12 cellular contexts compared by ENCODE assay signal in the genomic region with DNA sequence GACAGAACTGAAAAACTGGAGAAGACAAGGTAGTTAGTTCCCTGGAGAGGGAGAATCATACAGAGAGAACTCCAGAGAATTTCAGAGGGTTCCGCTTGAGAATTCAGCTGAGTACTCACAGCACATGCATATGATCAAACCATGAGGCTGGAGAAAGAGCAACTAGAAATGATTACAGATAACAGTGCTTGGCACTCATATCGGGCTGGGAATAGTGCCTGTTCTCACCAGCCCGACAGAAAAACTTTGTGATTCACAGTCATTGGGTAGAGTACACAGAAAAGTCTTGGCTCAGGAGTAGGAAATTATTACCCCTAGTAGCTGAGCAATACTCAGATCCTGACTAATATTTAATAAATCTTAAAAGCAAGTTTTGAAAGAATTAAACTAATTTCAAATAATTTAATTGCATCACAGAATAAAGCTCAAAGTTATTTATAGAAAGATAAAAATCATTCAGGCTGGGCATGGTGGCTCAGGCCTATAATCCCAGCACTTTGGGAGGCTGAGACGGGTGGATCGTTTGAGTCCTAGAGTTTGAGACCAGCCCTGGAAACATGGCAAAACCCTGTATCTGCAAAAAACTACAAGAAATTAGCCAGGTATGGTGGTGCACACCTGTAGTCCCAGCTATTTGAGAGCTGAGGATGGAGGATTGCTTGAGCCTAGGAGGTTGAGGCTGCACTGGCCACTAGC. TPM values are rescaled to one million over a fixed set of nuclear protein-coding genes. Genes with fewer than 3 reads are reported as not detected.
A peak's percentile ranks its signal among the peaks of the same experiment; 100 is the strongest.
DNase-seq lines count a peak whose midpoint lies in the region; ATAC-seq, FAIRE-seq and TF ChIP-seq lines count a peak whose summit lies in the region.
"Had no signal": no experiment of that assay in that cellular context is flagged by ENCODE, and none has a peak within 500 bp of the region (broad histone marks: within the 10 kb centered on the region; RNA-seq: fewer than 3 reads in every experiment).

No MANE protein-coding gene starts in this region.

- no peak for TF ChIP-seq CTCF in cardiac fibroblast (IDR thresholded peaks at IDR 0.05; ENCODE audit: low read depth, low read length)
- TF ChIP-seq CTCF in keratinocyte (optimal IDR thresholded peaks at IDR 0.05 in 1 of 3, IDR thresholded peaks at IDR 0.05 in 1 of 3, conservative IDR thresholded peaks at IDR 0.05 in 1 of 3; ENCODE audit: extremely low read depth in 1 of 3, insufficient read depth in 2 of 3, low read length in 3 of 3): no peak

- 0 out of 2 replicates have a peak, but pooled peaks cover under 1% of the 10 kb centered on the region for H3K9me2 ChIP-seq in Karpas-422 (replicated peaks; ENCODE audit: insufficient read depth, low read length)

- H3K4me2 ChIP-seq in Karpas-422 (ENCODE audit: low read depth, low read length, poor library complexity, severe bottlenecking) (no peak overlapping the region), keratinocyte (ENCODE audit: control insufficient read depth, extremely low read depth, insufficient read depth, low read depth, low read length) (peak overlapping the region; percentile 78)

- FAIRE-seq in keratinocyte (lab: Jason Lieb, UNC): no peak
- FAIRE-seq: kidney had no signal

- dilution Hi-C loops in keratinocyte (cut with MboI; ENCODE audit: extremely low pct_ligation_motif_present, low sequenced_read_pairs): no loop called here

- H3K4me1 ChIP-seq in Karpas-422 (ENCODE audit: low read length) (no peaks in the 10 kb centered on the region; the same call in 1 of the 2 replicates), keratinocyte (ENCODE audit: control insufficient read depth, extremely low read depth, insufficient read depth, low read length) (peaks cover 11% of the 10 kb centered on the region), subcutaneous abdominal adipose tissue (ENCODE audit: control insufficient read depth in 5 of 5, insufficient read depth in 5 of 5, low read length in 5 of 5) (peaks cover 3 to 15% (median 10%) of the 10 kb centered on the region in 5 donors)

- H3K9ac ChIP-seq in Karpas-422 (ENCODE audit: low read length): no peak overlapping the region
- H3K9ac ChIP-seq in keratinocyte (ENCODE audit: control insufficient read depth, extremely low read depth, insufficient read depth, low read length): peak overlapping the region; percentile 39
- peak overlapping the region; percentile 37 to 59 (median 42) for H3K9ac ChIP-seq in subcutaneous abdominal adipose tissue (ENCODE audit: low read length in 5 of 5)

- no peaks in the 10 kb centered on the region for H3K9me1 ChIP-seq in keratinocyte (ENCODE audit: control insufficient read depth, extremely low read depth, insufficient read depth, low read length)

- H3K79me2 ChIP-seq in Karpas-422 (ENCODE audit: low read length): no peaks in the 10 kb centered on the region; the same call in 1 of the 2 replicates
- no peaks in the 10 kb centered on the region for H3K79me2 ChIP-seq in keratinocyte (ENCODE audit: control insufficient read depth, insufficient read depth, low read length)

- H3K27ac ChIP-seq in Karpas-422 (ENCODE audit: low read length): no peak overlapping the region
- peak overlapping the region; percentile 45 for H3K27ac ChIP-seq in keratinocyte (ENCODE audit: control insufficient read depth, insufficient read depth, low read length)
- peak overlapping the region; percentile 77 for H3K27ac ChIP-seq in subcutaneous abdominal adipose tissue (ENCODE audit: low read depth, low read length)

- H4K20me1 ChIP-seq in Karpas-422 (ENCODE audit: insufficient read depth, low read depth, low read length) (0 out of 2 replicates have a peak, but pooled peaks cover 6% of the 10 kb centered on the region), keratinocyte (ENCODE audit: control insufficient read depth, extremely low read depth, insufficient read depth, low read length) (no peaks in the 10 kb centered on the region)

- H3K27me3 ChIP-seq in Karpas-422 (ENCODE audit: low read length) (no peaks in the 10 kb centered on the region), keratinocyte (ENCODE audit: control insufficient read depth, extremely low read depth, insufficient read depth, low read length) (no peaks in the 10 kb centered on the region), subcutaneous abdominal adipose tissue (ENCODE audit: control insufficient read depth in 5 of 5, insufficient read depth in 4 of 5, low read length in 5 of 5) (no peaks in the 10 kb centered on the region)

- H2AFZ ChIP-seq in Karpas-422 (ENCODE audit: low read length): no peak overlapping the region
- H2AFZ ChIP-seq in keratinocyte (ENCODE audit: control insufficient read depth, low read length): peak overlapping the region; percentile 79

- H3K4me3 ChIP-seq in Karpas-422 (ENCODE audit: low read length): no peak overlapping the region
- H3K4me3 ChIP-seq in cardiac fibroblast (replicated peaks in 1 of 2; ENCODE audit: low read depth in 2 of 2, low read length in 2 of 2): no peak overlapping the region
- peak overlapping the region in 2 of 3 experiments; percentile 28 to 31 for H3K4me3 ChIP-seq in keratinocyte (ENCODE audit: control insufficient read depth in 2 of 3, extremely low read depth in 1 of 3, insufficient read depth in 2 of 3, low read depth in 1 of 3, low read length in 3 of 3)
- peak overlapping the region in 1 of 5 donors; percentile 21 for H3K4me3 ChIP-seq in subcutaneous abdominal adipose tissue (ENCODE audit: low read depth in 1 of 5, low read length in 5 of 5)

- DNase-seq in Karpas-422: peak; percentile 16
- peak; percentile 72 to 83 for DNase-seq in cardiac fibroblast (ENCODE audit: low read depth in 2 of 2)
- DNase-seq in keratinocyte (ENCODE audit: low read depth, low spot score): no peak
- DNase-seq in SKM-1 (lab: John Stamatoyannopoulos, UW; ENCODE audit: unreplicated experiment): no peak
- DNase-seq in NCI-H2029 (lab: John Stamatoyannopoulos, UW): no peak
- DNase-seq in SHP77 (lab: John Stamatoyannopoulos, UW): no peak
- DNase-seq: activated CD4-positive, alpha-beta T cell treated with anti-CD3 and anti-CD28 coated beads for 36 hours; activated gamma-delta T cell; DND-41; kidney had no signal

- H3K36me3 ChIP-seq in Karpas-422 (ENCODE audit: insufficient read depth, low read length) (no peaks in the 10 kb centered on the region), keratinocyte (ENCODE audit: control insufficient read depth in 2 of 2, extremely low read depth in 1 of 2, insufficient read depth in 2 of 2, low read length in 2 of 2) (no peaks in the 10 kb centered on the region), subcutaneous abdominal adipose tissue (ENCODE audit: control insufficient read depth in 5 of 5, insufficient read depth in 5 of 5, low read length in 5 of 5) (no peaks in the 10 kb centered on the region)

- H3K9me3 ChIP-seq in Karpas-422 (ENCODE audit: low read length) (no peaks in the 10 kb centered on the region), keratinocyte (ENCODE audit: control insufficient read depth, low read depth, low read length) (no peaks in the 10 kb centered on the region), subcutaneous abdominal adipose tissue (ENCODE audit: control insufficient read depth in 5 of 5, low read length in 5 of 5) (no peaks in the 10 kb centered on the region)

- ATAC-seq in HG03469 (IDR thresholded peaks at IDR 0.05; ENCODE audit: unreplicated experiment): no peak
- ATAC-seq: activated CD4-positive, alpha-beta T cell treated with anti-CD3 and anti-CD28 coated beads for 36 hours had no signal

RNA-seq across cellular contexts. Expression of gene WDPCP, which starts 6.9 kb away (rescaled TPM):
- 15.3 and 20.8 TPM in 2 replicates for total RNA-seq in Karpas-422 (2014; rRNA removed; shearing (Covaris generic); ENCODE audit: low replicate concordance)
- polyA plus RNA-seq in keratinocyte: 2.4 to 2.9 TPM (median 2.7 TPM) in 3 replicates
- polyA plus RNA-seq in keratinocyte (2011; ENCODE audit: low read depth): 2.0 TPM
- polyA plus RNA-seq in keratinocyte (2011; cell fraction: cytosol; rRNA removed): 1.8 and 2.5 TPM in 2 replicates
- 3.8 and 5.5 TPM in 2 replicates for polyA plus RNA-seq in keratinocyte (2011; cell fraction: nucleus; rRNA removed)
- 1.9 TPM in 2 replicates for polyA plus RNA-seq in keratinocyte (2012; ENCODE audit: low replicate concordance)
- polyA minus RNA-seq in keratinocyte: 2.4 to 10.8 TPM (median 7.2 TPM) in 3 replicates
- 3.5 TPM for polyA minus RNA-seq in keratinocyte (2011; cell fraction: cytosol; rRNA and poly(A)+ RNA removed)
- 11.1 and 21.6 TPM in 2 replicates for polyA minus RNA-seq in keratinocyte (2011; cell fraction: nucleus; rRNA and poly(A)+ RNA removed)

RNA-seq across cellular contexts. Expression of gene MDH1, which starts 7.3 kb away (rescaled TPM):
- 141 and 208 TPM in 2 replicates for total RNA-seq in Karpas-422 (2014; rRNA removed; shearing (Covaris generic); ENCODE audit: low replicate concordance)
- polyA plus RNA-seq in keratinocyte: 233 to 320 TPM (median 254 TPM) in 3 replicates
- polyA plus RNA-seq in keratinocyte (2011; ENCODE audit: low read depth): 55.7 TPM
- 180 and 295 TPM in 2 replicates for polyA plus RNA-seq in keratinocyte (2011; cell fraction: cytosol; rRNA removed)
- 202 and 234 TPM in 2 replicates for polyA plus RNA-seq in keratinocyte (2011; cell fraction: nucleus; rRNA removed)
- polyA plus RNA-seq in keratinocyte (2012; ENCODE audit: low replicate concordance): 105 and 135 TPM in 2 replicates
- 65.8 to 120 TPM (median 89.8 TPM) in 3 replicates for polyA minus RNA-seq in keratinocyte
- polyA minus RNA-seq in keratinocyte (2011; cell fraction: cytosol; rRNA and poly(A)+ RNA removed): 70.8 TPM
- polyA minus RNA-seq in keratinocyte (2011; cell fraction: nucleus; rRNA and poly(A)+ RNA removed): 35.0 and 55.6 TPM in 2 replicates

Comparison
In these comparisons a context has a peak if more than half of its experiments do, and no peak if none do; other contexts are left out.
1. DNase-seq: peak in Karpas-422 (single experiment) and cardiac fibroblast (2 of 2); none in keratinocyte (single experiment), SKM-1 (single experiment), NCI-H2029 (single experiment) and SHP77 (0 of 2).
2. H3K4me3 ChIP-seq: peak in keratinocyte (2 of 3); none in Karpas-422 (single experiment) and cardiac fibroblast (0 of 2).